In genomic region chr17:61048398-61049106, GRCh38 we compare ENCODE assay signal across 16 cellular contexts.
"Had no signal": no experiment of that assay in that cellular context is flagged by ENCODE, and none has a peak within 500 bp of the region (broad histone marks: within the 10 kb centered on the region; RNA-seq: fewer than 3 reads in every experiment).

No MANE protein-coding gene starts in this region.

- H3K9me3 Mint-ChIP-seq: activated CD4-positive, alpha-beta memory T cell treated with anti-CD3 and anti-CD28 coated beads, Interleukin-2, amount 10 ng/mL, durations not matched to agents 7 days and 5 days; activated naive CD4-positive, alpha-beta T cell treated with anti-CD3 and anti-CD28 coated beads for 36 hours; neural progenitor cell; T-helper 2 cell treated with Interferon-gamma antibody and Interleukin-4, amounts not matched to agents 5 μg/mL and 100 μg/mL, for 36 hours had no signal

- H3K27me3 ChIP-seq: adrenal gland, neural progenitor cell, pancreas, stomach had no signal

- FAIRE-seq: pancreas had no signal

- H2AFZ ChIP-seq: neural progenitor cell had no signal

- H3K4me3 Mint-ChIP-seq: activated CD4-positive, alpha-beta memory T cell treated with anti-CD3 and anti-CD28 coated beads, Interleukin-2, amount 10 ng/mL, durations not matched to agents 7 days and 5 days; activated naive CD4-positive, alpha-beta T cell treated with anti-CD3 and anti-CD28 coated beads for 36 hours; neural progenitor cell; T-helper 2 cell treated with Interferon-gamma antibody and Interleukin-4, amounts not matched to agents 5 μg/mL and 100 μg/mL, for 36 hours had no signal

- H3K4me3 ChIP-seq: adrenal gland, lung, neural progenitor cell, pancreas, stomach had no signal

- H3K36me3 ChIP-seq: adrenal gland, neural progenitor cell, pancreas, stomach had no signal

- H3K4me1 Mint-ChIP-seq: neural progenitor cell had no signal

- ATAC-seq: left colon, pancreas had no signal

- H3K27ac ChIP-seq: adrenal gland, pancreas, stomach had no signal

- H3K9ac ChIP-seq: neural progenitor cell had no signal

- H3K9me3 ChIP-seq: adrenal gland, pancreas, stomach had no signal

- H3K36me3 Mint-ChIP-seq: neural progenitor cell had no signal

- DNase-seq: activated CD4-positive, alpha-beta memory T cell treated with anti-CD3 and anti-CD28 coated beads, Interleukin-2, amount 10 ng/mL, durations not matched to agents 7 days and 5 days; activated CD4-positive, alpha-beta T cell treated with anti-CD3 and anti-CD28 coated beads for 1 hour; activated CD8-positive, alpha-beta memory T cell treated with anti-CD3 and anti-CD28 coated beads, Interleukin-2, amount 50 U/mL, for 48 hours; activated naive CD4-positive, alpha-beta T cell treated with anti-CD3 and anti-CD28 coated beads for 36 hours; adrenal gland; caudate nucleus; cortex of kidney; effector CD8-positive, alpha-beta T cell; left colon; pancreas; stimulated activated CD4-positive, alpha-beta T cell treated with anti-CD3 and anti-CD28 coated beads, Interleukin-4, amount 100 ng/mL, for 1 hour; stimulated activated CD8-positive, alpha-beta memory T cell treated with anti-CD3 and anti-CD28 coated beads, Interleukin-4, amount 100 ng/mL, for 48 hours; stomach had no signal

- H3K27ac Mint-ChIP-seq: activated CD4-positive, alpha-beta memory T cell treated with anti-CD3 and anti-CD28 coated beads, Interleukin-2, amount 10 ng/mL, durations not matched to agents 7 days and 5 days; activated naive CD4-positive, alpha-beta T cell treated with anti-CD3 and anti-CD28 coated beads for 36 hours; neural progenitor cell; T-helper 2 cell treated with Interferon-gamma antibody and Interleukin-4, amounts not matched to agents 5 μg/mL and 100 μg/mL, for 36 hours had no signal

- H3K27me3 Mint-ChIP-seq: activated CD4-positive, alpha-beta memory T cell treated with anti-CD3 and anti-CD28 coated beads, Interleukin-2, amount 10 ng/mL, durations not matched to agents 7 days and 5 days had no signal

- H3K4me1 ChIP-seq: neural progenitor cell, pancreas, stomach had no signal

- H3K4me2 ChIP-seq: neural progenitor cell had no signal
